In the genomic region with DNA sequence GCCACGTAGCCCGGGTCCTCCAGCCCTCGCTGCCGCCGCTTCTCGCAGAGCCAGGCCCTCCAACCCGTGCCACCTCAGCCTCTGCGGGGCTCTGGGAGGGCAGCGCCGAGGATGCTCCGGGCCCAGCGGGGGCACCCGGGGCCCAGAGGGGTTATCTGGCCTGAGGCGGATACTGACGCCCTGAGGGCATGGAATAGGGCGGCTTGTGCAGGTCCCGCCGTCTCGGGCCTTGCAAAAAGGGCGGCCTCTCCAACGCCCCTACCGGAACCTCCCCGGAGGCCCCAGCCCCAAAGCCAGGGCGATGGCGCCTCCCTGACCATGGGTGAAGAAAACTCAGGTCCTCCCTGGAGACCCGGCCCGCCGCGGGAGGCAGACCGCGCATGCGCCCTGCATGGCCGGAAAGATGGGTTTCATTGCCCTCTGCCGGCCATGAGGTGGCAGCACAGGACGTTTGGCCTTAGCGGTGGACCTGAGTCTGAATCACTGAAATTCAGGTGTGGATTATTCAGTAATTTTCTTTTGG, we compare ENCODE assay signal across 8 cellular contexts. TPM values are rescaled to one million over a fixed set of nuclear protein-coding genes. Genes with fewer than 3 reads are reported as not detected.
DNase-seq lines count a peak whose midpoint lies in the region; ATAC-seq, FAIRE-seq and TF ChIP-seq lines count a peak whose summit lies in the region.
"Not testable (repeated sequence)": the region's sequence is repeated elsewhere in the genome, so short reads cannot be mapped to it uniquely, and the experiment has no call there.

No MANE protein-coding gene starts in this region.

- 27 to 37% methylated on average over 25 to 36 of the region's 36 CpGs for WGBS in pancreas, 2 donors

- intact Hi-C loops in pancreas (cut with DNase I): not testable (repeated sequence)

- H4K20me1 ChIP-seq in keratinocyte (ENCODE audit: control insufficient read depth, extremely low read depth, insufficient read depth, low read length): not testable (repeated sequence)

- dilution Hi-C loops in keratinocyte (cut with MboI; ENCODE audit: extremely low pct_ligation_motif_present, low sequenced_read_pairs): not testable (repeated sequence)

- not testable (repeated sequence) for H3K36me3 ChIP-seq in BJ (ENCODE audit: control insufficient read depth, insufficient read depth, low read length); keratinocyte (ENCODE audit: control insufficient read depth in 2 of 2, extremely low read depth in 1 of 2, insufficient read depth in 2 of 2, low read length in 2 of 2); pancreas

- CTCF ChIA-PET in BJ (lab: Yijun Ruan, JAX): interaction anchor here (1.1 to 1.3 kb wide), 2 partner anchors 380 kb away, joined by 3 read pairs; no protein-coding TSS in a partner anchor

- not testable (repeated sequence) for H3K79me2 ChIP-seq in keratinocyte (ENCODE audit: control insufficient read depth, insufficient read depth, low read length)

- TF ChIP-seq CTCF in BJ (IDR thresholded peaks at IDR 0.05; ENCODE audit: insufficient read depth, low read depth, low read length) (peak; percentile 42), HFF-Myc (IDR thresholded peaks at IDR 0.05; ENCODE audit: low read depth, low read length, missing control alignments) (peak; percentile 37), keratinocyte (optimal IDR thresholded peaks at IDR 0.05 in 1 of 3, IDR thresholded peaks at IDR 0.05 in 1 of 3, conservative IDR thresholded peaks at IDR 0.05 in 1 of 3; ENCODE audit: extremely low read depth in 1 of 3, insufficient read depth in 2 of 3, low read length in 3 of 3) (peak in 1 of 3 experiments; percentile 8), pancreas (IDR thresholded peaks at IDR 0.05) (peak; percentile 23 to 53 (median 47))

- H3K27me3 ChIP-seq in BJ (ENCODE audit: control insufficient read depth, insufficient read depth, low read length); keratinocyte (ENCODE audit: control insufficient read depth, extremely low read depth, insufficient read depth, low read length); pancreas: not testable (repeated sequence)

- not testable (repeated sequence) for H3K9ac ChIP-seq in keratinocyte (ENCODE audit: control insufficient read depth, extremely low read depth, insufficient read depth, low read length)

- POLR2A ChIA-PET in BJ (lab: Charles Lee): not testable (repeated sequence)

- not testable (repeated sequence) for FAIRE-seq in keratinocyte (lab: Jason Lieb, UNC)
- peak; percentile 17 for FAIRE-seq in pancreas (lab: Jason Lieb, UNC)

- ATAC-seq in pancreas: not testable (repeated sequence)

- DNase-seq in BJ (ENCODE audit: low read depth); HFF-Myc (ENCODE audit: extremely low read depth, low read depth); keratinocyte (ENCODE audit: low read depth, low spot score): not testable (repeated sequence)
- DNase-seq in T follicular helper cell (ENCODE audit: low read depth) (peak; percentile 31), pancreas (peak; percentile 24 to 88 (median 64))
- peak; percentile 38 to 62 for DNase-seq in activated T-cell treated with anti-CD3 and anti-CD28 coated beads, Interleukin-2, amount 50 U/mL, for 48 hours
- DNase-seq in effector CD4-positive, alpha-beta T cell: peak; percentile 23
- peak; percentile 10 for DNase-seq in stimulated activated CD8-positive, alpha-beta memory T cell treated with anti-CD3 and anti-CD28 coated beads, Interleukin-15, amount 100 ng/mL, for 1 hour (ENCODE audit: low read depth)

- H3K4me1 ChIP-seq in keratinocyte (ENCODE audit: control insufficient read depth, extremely low read depth, insufficient read depth, low read length); pancreas: not testable (repeated sequence)

- H2AFZ ChIP-seq in keratinocyte (ENCODE audit: control insufficient read depth, low read length): peak overlapping the region; percentile 66

- peak overlapping the region; percentile 37 for H3K4me2 ChIP-seq in keratinocyte (ENCODE audit: control insufficient read depth, extremely low read depth, insufficient read depth, low read depth, low read length)

- H3K9me1 ChIP-seq in keratinocyte (ENCODE audit: control insufficient read depth, extremely low read depth, insufficient read depth, low read length): not testable (repeated sequence)

- H3K9me3 ChIP-seq in keratinocyte (ENCODE audit: control insufficient read depth, low read depth, low read length); pancreas: not testable (repeated sequence)

- H3K4me3 ChIP-seq in BJ (ENCODE audit: low read depth, low read length) (peak overlapping the region; percentile 30), HFF-Myc (replicated peaks; ENCODE audit: low read depth, low read length) (peak overlapping the region; percentile 28), keratinocyte (ENCODE audit: control insufficient read depth in 2 of 3, extremely low read depth in 1 of 3, insufficient read depth in 2 of 3, low read depth in 1 of 3, low read length in 3 of 3) (peak overlapping the region in 2 of 3 experiments; percentile 30 to 49), pancreas (peak overlapping the region; percentile 7 to 42 (median 26))

- not testable (repeated sequence) for H3K27ac ChIP-seq in keratinocyte (ENCODE audit: control insufficient read depth, insufficient read depth, low read length); pancreas

RNA-seq across cellular contexts. Expression of a gene that starts 18.1 kb away (rescaled TPM):
- polyA plus RNA-seq in BJ (2011; rRNA removed) (not detected in 2 replicates), keratinocyte (not detected in 3 replicates), pancreas (not detected)
- not detected in 2 replicates for polyA minus RNA-seq in BJ (2011; rRNA and poly(A)+ RNA removed)
- not detected for polyA plus RNA-seq in keratinocyte (2011; ENCODE audit: low read depth)
- polyA plus RNA-seq in keratinocyte (2011; cell fraction: cytosol; rRNA removed): not detected in 2 replicates
- polyA plus RNA-seq in keratinocyte (2011; cell fraction: nucleus; rRNA removed): not detected in 2 replicates
- not detected in 2 replicates for polyA plus RNA-seq in keratinocyte (2012; ENCODE audit: low replicate concordance)
- polyA minus RNA-seq in keratinocyte: not detected in 3 replicates
- polyA minus RNA-seq in keratinocyte (2011; cell fraction: cytosol; rRNA and poly(A)+ RNA removed): not detected
- polyA minus RNA-seq in keratinocyte (2011; cell fraction: nucleus; rRNA and poly(A)+ RNA removed): not detected in 2 replicates
- not detected for total RNA-seq in pancreas

RNA-seq across cellular contexts. Expression of a gene that starts 27.6 kb away (rescaled TPM):
- polyA plus RNA-seq in BJ (2011; rRNA removed): not detected in 2 replicates
- polyA minus RNA-seq in BJ (2011; rRNA and poly(A)+ RNA removed): not detected in 2 replicates
- polyA plus RNA-seq in keratinocyte: not detected in 3 replicates
- polyA plus RNA-seq in keratinocyte (2011; ENCODE audit: low read depth): not detected
- polyA plus RNA-seq in keratinocyte (2011; cell fraction: cytosol; rRNA removed): not detected in 2 replicates
- not detected in 2 replicates for polyA plus RNA-seq in keratinocyte (2011; cell fraction: nucleus; rRNA removed)
- polyA plus RNA-seq in keratinocyte (2012; ENCODE audit: low replicate concordance): not detected in 2 replicates
- not detected in 3 replicates for polyA minus RNA-seq in keratinocyte
- polyA minus RNA-seq in keratinocyte (2011; cell fraction: cytosol; rRNA and poly(A)+ RNA removed): not detected
- polyA minus RNA-seq in keratinocyte (2011; cell fraction: nucleus; rRNA and poly(A)+ RNA removed): not detected in 2 replicates
- not detected for total RNA-seq in pancreas
- not detected for polyA plus RNA-seq in pancreas

RNA-seq across cellular contexts. Expression of a gene that starts 32.4 kb away (rescaled TPM):
- polyA plus RNA-seq in BJ (2011; rRNA removed) (not detected in 2 replicates), keratinocyte (not detected in 3 replicates), pancreas (not detected)
- polyA minus RNA-seq in BJ (2011; rRNA and poly(A)+ RNA removed): not detected in 2 replicates
- polyA plus RNA-seq in keratinocyte (2011; ENCODE audit: low read depth): not detected
- not detected in 2 replicates for polyA plus RNA-seq in keratinocyte (2011; cell fraction: cytosol; rRNA removed)
- not detected in 2 replicates for polyA plus RNA-seq in keratinocyte (2011; cell fraction: nucleus; rRNA removed)
- polyA plus RNA-seq in keratinocyte (2012; ENCODE audit: low replicate concordance): not detected in 2 replicates
- not detected in 3 replicates for polyA minus RNA-seq in keratinocyte
- polyA minus RNA-seq in keratinocyte (2011; cell fraction: cytosol; rRNA and poly(A)+ RNA removed): not detected
- not detected in 2 replicates for polyA minus RNA-seq in keratinocyte (2011; cell fraction: nucleus; rRNA and poly(A)+ RNA removed)
- not detected for total RNA-seq in pancreas

RNA-seq across cellular contexts. Expression of a gene that starts 37.1 kb away (rescaled TPM):
- polyA plus RNA-seq in BJ (2011; rRNA removed) (not detected in 2 replicates), keratinocyte (not detected in 3 replicates), pancreas (not detected)
- not detected in 2 replicates for polyA minus RNA-seq in BJ (2011; rRNA and poly(A)+ RNA removed)
- not detected for polyA plus RNA-seq in keratinocyte (2011; ENCODE audit: low read depth)
- polyA plus RNA-seq in keratinocyte (2011; cell fraction: cytosol; rRNA removed): not detected in 2 replicates
- polyA plus RNA-seq in keratinocyte (2011; cell fraction: nucleus; rRNA removed): not detected in 2 replicates
- polyA plus RNA-seq in keratinocyte (2012; ENCODE audit: low replicate concordance): not detected in 2 replicates
- polyA minus RNA-seq in keratinocyte: not detected in 3 replicates
- polyA minus RNA-seq in keratinocyte (2011; cell fraction: cytosol; rRNA and poly(A)+ RNA removed): not detected
- polyA minus RNA-seq in keratinocyte (2011; cell fraction: nucleus; rRNA and poly(A)+ RNA removed): not detected in 2 replicates
- total RNA-seq in pancreas: not detected

RNA-seq across cellular contexts. Expression of a gene that starts 41.9 kb away (rescaled TPM):
- polyA plus RNA-seq in BJ (2011; rRNA removed) (not detected in 2 replicates), keratinocyte (not detected in 3 replicates), pancreas (not detected)
- not detected in 2 replicates for polyA minus RNA-seq in BJ (2011; rRNA and poly(A)+ RNA removed)
- polyA plus RNA-seq in keratinocyte (2011; ENCODE audit: low read depth): not detected
- not detected in 2 replicates for polyA plus RNA-seq in keratinocyte (2011; cell fraction: cytosol; rRNA removed)
- not detected in 2 replicates for polyA plus RNA-seq in keratinocyte (2011; cell fraction: nucleus; rRNA removed)
- polyA plus RNA-seq in keratinocyte (2012; ENCODE audit: low replicate concordance): not detected in 2 replicates
- not detected in 3 replicates for polyA minus RNA-seq in keratinocyte
- polyA minus RNA-seq in keratinocyte (2011; cell fraction: cytosol; rRNA and poly(A)+ RNA removed): not detected
- not detected in 2 replicates for polyA minus RNA-seq in keratinocyte (2011; cell fraction: nucleus; rRNA and poly(A)+ RNA removed)
- not detected for total RNA-seq in pancreas
